In the genomic region with DNA sequence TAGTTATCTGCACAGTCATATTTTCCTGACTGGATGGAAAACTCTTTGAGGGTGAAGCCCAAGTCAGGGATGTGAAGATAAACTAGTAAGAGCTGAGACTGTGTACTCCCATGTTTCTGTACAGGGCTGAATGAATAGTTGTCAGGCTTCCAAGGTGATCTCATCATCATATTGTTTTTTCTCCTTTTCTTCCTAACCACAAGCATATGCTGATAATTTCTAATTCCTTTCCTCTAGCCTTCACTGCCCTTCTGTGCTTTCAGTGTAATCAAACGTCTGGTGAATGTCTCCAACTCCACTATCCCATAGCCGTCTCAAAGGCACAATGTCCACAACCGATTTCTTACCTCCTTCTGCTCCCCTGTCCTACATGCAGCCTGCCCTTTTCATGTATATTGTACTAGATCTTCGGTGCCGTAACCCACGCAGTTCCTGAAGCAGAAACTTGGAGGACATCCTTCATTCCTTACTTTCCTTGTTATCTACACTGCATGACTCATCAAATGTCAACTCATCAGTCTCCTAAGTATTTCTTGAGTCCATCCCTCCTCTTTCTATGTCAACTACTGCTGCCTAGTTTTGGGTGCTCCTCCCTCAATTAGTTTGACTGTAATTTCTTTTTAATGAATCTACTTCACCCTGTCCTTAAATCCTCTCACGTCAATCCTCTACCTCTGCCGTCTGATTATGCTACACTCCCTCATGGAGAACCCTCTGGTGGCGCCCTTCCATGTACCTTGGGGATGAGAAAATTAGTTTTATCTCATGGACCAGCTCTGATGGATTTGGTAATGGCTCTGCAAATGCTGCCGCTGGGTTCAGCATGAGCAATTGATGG, we compare ENCODE assay signal across 1 cellular context.
TF ChIP-seq lines count a peak whose summit lies in the region.

No MANE protein-coding gene starts in this region.

TF ChIP-seq in GM23338, 12 proteins besides CTCF, POLR2A, EP300 and RAD21 (continued from another document):
- TF ChIP-seq ETS1 (IDR thresholded peaks at IDR 0.05): no peak
- no peak for TF ChIP-seq ZNF462 (CRISPR knock-in tag; IDR thresholded peaks at IDR 0.05)
- no peak for TF ChIP-seq NANOG (IDR thresholded peaks at IDR 0.05; ENCODE audit: borderline replicate concordance)
- TF ChIP-seq JUNB (IDR thresholded peaks at IDR 0.05; ENCODE audit: unreplicated experiment): no peak
- TF ChIP-seq CREB1 (CRISPR knock-in tag; IDR thresholded peaks at IDR 0.05; ENCODE audit: low read depth): no peak
- no peak for TF ChIP-seq POLR2AphosphoS5 (IDR thresholded peaks at IDR 0.05; ENCODE audit: low read depth)
